1 cellular context compared by ENCODE assay signal in the genomic region with DNA sequence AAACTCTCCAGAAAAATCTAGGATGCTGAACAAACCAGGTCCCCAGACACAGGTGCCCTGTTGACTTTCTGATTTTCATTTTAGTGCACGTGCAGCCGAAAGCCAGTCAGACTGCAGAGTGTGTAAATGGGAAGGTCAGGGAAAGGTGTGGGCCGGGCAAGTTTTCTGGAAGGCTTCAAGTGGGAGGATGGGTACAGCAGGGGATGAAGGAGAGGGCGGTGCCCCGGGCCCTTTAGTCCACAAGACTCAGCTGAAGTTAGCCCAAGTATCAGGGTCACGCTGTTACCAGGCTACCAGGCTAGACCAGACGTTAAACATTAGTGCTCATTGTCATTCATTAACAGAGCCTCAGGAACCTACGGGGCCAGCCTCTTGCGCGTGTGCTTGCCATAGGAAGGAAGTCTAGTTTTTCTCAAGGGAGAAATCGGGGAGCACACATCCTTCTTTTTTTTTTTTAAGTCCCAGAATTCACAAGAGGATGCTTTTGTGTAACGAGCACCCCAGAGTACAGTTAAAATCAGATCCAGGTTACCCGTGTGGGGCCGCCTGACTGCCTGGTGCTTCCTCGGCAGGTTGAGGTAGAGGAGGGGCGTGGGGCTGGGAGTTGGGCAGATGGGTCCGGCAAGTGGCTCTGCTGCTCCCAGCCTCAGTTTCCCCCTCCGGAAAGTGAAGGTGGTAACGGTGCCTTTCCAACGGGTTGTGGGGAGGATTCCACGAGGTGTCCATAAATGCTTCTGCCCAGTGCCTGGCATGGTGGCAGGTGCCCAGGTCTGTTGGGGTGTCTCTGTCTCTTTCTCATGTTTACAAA.
TF ChIP-seq lines count a peak whose summit lies in the region.

No MANE protein-coding gene starts in this region.

TF ChIP-seq in GM12878, 131 proteins besides CTCF, POLR2A, EP300 and RAD21:
- TF ChIP-seq KDM1A (IDR thresholded peaks at IDR 0.05; ENCODE audit: borderline replicate concordance) (no peak), RFX5 (IDR thresholded peaks at IDR 0.05; ENCODE audit: low read depth, low read length) (no peak), SP1 (IDR thresholded peaks at IDR 0.05; ENCODE audit: low read depth, low read length) (no peak), POLR2AphosphoS2 (IDR thresholded peaks at IDR 0.05; ENCODE audit: low read depth, low read length) (no peak), TARDBP (IDR thresholded peaks at IDR 0.05; ENCODE audit: borderline replicate concordance) (no peak), NFXL1 (IDR thresholded peaks at IDR 0.05; ENCODE audit: borderline replicate concordance) (no peak)
- TF ChIP-seq, protein P1, sequence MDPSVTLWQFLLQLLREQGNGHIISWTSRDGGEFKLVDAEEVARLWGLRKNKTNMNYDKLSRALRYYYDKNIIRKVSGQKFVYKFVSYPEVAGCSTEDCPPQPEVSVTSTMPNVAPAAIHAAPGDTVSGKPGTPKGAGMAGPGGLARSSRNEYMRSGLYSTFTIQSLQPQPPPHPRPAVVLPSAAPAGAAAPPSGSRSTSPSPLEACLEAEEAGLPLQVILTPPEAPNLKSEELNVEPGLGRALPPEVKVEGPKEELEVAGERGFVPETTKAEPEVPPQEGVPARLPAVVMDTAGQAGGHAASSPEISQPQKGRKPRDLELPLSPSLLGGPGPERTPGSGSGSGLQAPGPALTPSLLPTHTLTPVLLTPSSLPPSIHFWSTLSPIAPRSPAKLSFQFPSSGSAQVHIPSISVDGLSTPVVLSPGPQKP (IDR thresholded peaks at IDR 0.05; ENCODE audit: low read depth, low read length), result no peak
TF ChIP-seq in GM12878: peak in this region for 0.
